8 cellular contexts compared by ENCODE assay signal in genomic region chr5:159207616-159208507, GRCh38. TPM values are rescaled to one million over a fixed set of nuclear protein-coding genes. Genes with fewer than 3 reads are reported as not detected.
DNase-seq lines count a peak whose midpoint lies in the region; ATAC-seq and TF ChIP-seq lines count a peak whose summit lies in the region.

No MANE protein-coding gene starts in this region.

- intact Hi-C loops in activated naive CD4-positive, alpha-beta T cell treated with anti-CD3 and anti-CD28 coated beads for 36 hours (cut with micrococcal nuclease), result loop anchor here (1.0 to 10.0 kb wide), 10 partner anchors 23 to 1993 kb away; partner anchors contain the start of genes CLINT1, SLU7, TTC1 and UBLCP1

- peak overlapping the region; percentile 97 for H3K4me3 Mint-ChIP-seq in activated naive CD4-positive, alpha-beta T cell treated with anti-CD3 and anti-CD28 coated beads for 36 hours

- no peak overlapping the region for H2AFZ ChIP-seq in Karpas-422 (ENCODE audit: low read length)

- H3K27ac Mint-ChIP-seq in activated naive CD4-positive, alpha-beta T cell treated with anti-CD3 and anti-CD28 coated beads for 36 hours, result peak overlapping the region; percentile 99

- CTCF ChIA-PET in activated naive CD4-positive, alpha-beta T cell treated with anti-CD3 and anti-CD28 coated beads for 36 hours (lab: Charles Lee), result interaction anchor here (0.7 to 2.4 kb wide), 6 partner anchors 39 to 390 kb away, joined by 3 to 16 read pairs (median 4); no protein-coding TSS in a partner anchor

- H3K9me2 ChIP-seq in Karpas-422 (replicated peaks; ENCODE audit: insufficient read depth, low read length), result no peaks in the 10 kb centered on the region

- H3K27me3 ChIP-seq in Karpas-422 (ENCODE audit: low read length) (no peaks in the 10 kb centered on the region), SJSA1 (replicated peaks) (no peaks in the 10 kb centered on the region), gastroesophageal sphincter (no peaks in the 10 kb centered on the region)

- 0 to 1% methylated on average over 11 to 14 of the region's 36 CpGs for WGBS in gastroesophageal sphincter (ENCODE audit: low coverage in 1 of 2), 2 donors

- H3K4me1 Mint-ChIP-seq in activated naive CD4-positive, alpha-beta T cell treated with anti-CD3 and anti-CD28 coated beads for 36 hours (ENCODE audit: low read depth), result peaks cover 54% of the 10 kb centered on the region

- H3K9me3 ChIP-seq in Karpas-422 (ENCODE audit: low read length) (no peaks in the 10 kb centered on the region), SJSA1 (replicated peaks) (no peaks in the 10 kb centered on the region), gastroesophageal sphincter (no peaks in the 10 kb centered on the region)

- peak; percentile 49 to 54 for TF ChIP-seq POLR2A in gastroesophageal sphincter (IDR thresholded peaks at IDR 0.05)

- DNase-seq in EL (peak; percentile 79), Karpas-422 (peak; percentile 92), SJSA1 (ENCODE audit: low read depth in 1 of 2, low spot score in 2 of 2) (peak; percentile 83 to 94), nucleus accumbens (lab: John Stamatoyannopoulos, UW) (peak in 55 of 56 donors; percentile 19 to 87 (median 64)), superior temporal gyrus (ENCODE audit: extremely low spot score) (peak; percentile 74)
- peak; percentile 85 for DNase-seq in activated naive CD4-positive, alpha-beta T cell treated with anti-CD3 and anti-CD28 coated beads for 36 hours

- H3K36me3 Mint-ChIP-seq in activated naive CD4-positive, alpha-beta T cell treated with anti-CD3 and anti-CD28 coated beads for 36 hours (ENCODE audit: low read depth), result peaks cover 28% of the 10 kb centered on the region

- peaks cover 67% of the 10 kb centered on the region for H3K79me2 ChIP-seq in Karpas-422 (ENCODE audit: low read length)

- no peak for TF ChIP-seq EP300 in gastroesophageal sphincter (IDR thresholded peaks at IDR 0.05)

- H4K20me1 ChIP-seq in Karpas-422 (ENCODE audit: insufficient read depth, low read depth, low read length), result no peaks in the 10 kb centered on the region

- peaks cover 15% of the 10 kb centered on the region for H3K36me3 ChIP-seq in Karpas-422 (ENCODE audit: insufficient read depth, low read length)
- peaks cover 20% of the 10 kb centered on the region for H3K36me3 ChIP-seq in SJSA1
- no peaks in the 10 kb centered on the region for H3K36me3 ChIP-seq in gastroesophageal sphincter

- peak overlapping the region; percentile 83 for H3K9ac ChIP-seq in Karpas-422 (ENCODE audit: low read length)

- H3K27ac ChIP-seq in Karpas-422 (ENCODE audit: low read length) (peak overlapping the region; percentile 91), SJSA1 (peak overlapping the region; percentile 89), gastroesophageal sphincter (peak overlapping the region; percentile 81 to 98 (median 94))

- H3K27me3 Mint-ChIP-seq in activated naive CD4-positive, alpha-beta T cell treated with anti-CD3 and anti-CD28 coated beads for 36 hours (ENCODE audit: low read depth), result no peaks in the 10 kb centered on the region

- peak overlapping the region; percentile 97 for H3K4me2 ChIP-seq in Karpas-422 (ENCODE audit: low read depth, low read length, poor library complexity, severe bottlenecking)

- H3K4me1 ChIP-seq in Karpas-422 (ENCODE audit: low read length) (peaks cover 51% of the 10 kb centered on the region), SJSA1 (replicated peaks) (peaks cover 33% of the 10 kb centered on the region), gastroesophageal sphincter (peaks cover 12 to 53% (median 17%) of the 10 kb centered on the region in 3 donors)

- H3K4me3 ChIP-seq in Karpas-422 (ENCODE audit: low read length) (peak overlapping the region; percentile 84), SJSA1 (peak overlapping the region; percentile 88), gastroesophageal sphincter (peak overlapping the region; percentile 88)

- ATAC-seq in GM21825 (IDR thresholded peaks at IDR 0.05; ENCODE audit: unreplicated experiment) (peak; percentile 48), gastroesophageal sphincter (peak; percentile 62)

- peak in 1 of 4 experiments; percentile 8 for TF ChIP-seq CTCF in gastroesophageal sphincter (IDR thresholded peaks at IDR 0.05)

- no peaks in the 10 kb centered on the region for H3K9me3 Mint-ChIP-seq in activated naive CD4-positive, alpha-beta T cell treated with anti-CD3 and anti-CD28 coated beads for 36 hours

RNA-seq across cellular contexts. Expression of gene RNF145, which starts 1.5 kb away (rescaled TPM):
- 68.7 and 113 TPM in 2 replicates for total RNA-seq in Karpas-422 (2014; rRNA removed; shearing (Covaris generic); ENCODE audit: low replicate concordance)
- total RNA-seq in SJSA1 (2014; rRNA removed; shearing (Covaris generic)), result 141 TPM in 2 replicates
- 10 to 100 TPM; 70.0 to 75.3 TPM for total RNA-seq in activated naive CD4-positive, alpha-beta T cell treated with anti-CD3 and anti-CD28 coated beads for 36 hours
- total RNA-seq in gastroesophageal sphincter, result 10 to 100 TPM; 39.3 to 89.4 (median 68.7) TPM

RNA-seq across cellular contexts. Expression of gene UBLCP1, which starts 55.2 kb away (rescaled TPM):
- total RNA-seq in Karpas-422 (2014; rRNA removed; shearing (Covaris generic); ENCODE audit: low replicate concordance), result 15.8 and 36.2 TPM in 2 replicates
- 87.0 and 93.9 TPM in 2 replicates for total RNA-seq in SJSA1 (2014; rRNA removed; shearing (Covaris generic))
- 10 to 100 TPM; 22.7 to 23.0 TPM for total RNA-seq in activated naive CD4-positive, alpha-beta T cell treated with anti-CD3 and anti-CD28 coated beads for 36 hours
- 10 to 100 TPM; 24.1 to 29.3 (median 26.0) TPM for total RNA-seq in gastroesophageal sphincter

Comparison
In these comparisons a context has a peak if more than half of its experiments do, and no peak if none do; other contexts are left out.
1. Peak in every context shown above with its lines: DNase-seq, ATAC-seq, H3K4me3 ChIP-seq and H3K27ac ChIP-seq.